Comparison of ENCODE assay signal across 8 cellular contexts in genomic region chr14:76917158-76917596, GRCh38.
DNase-seq lines count a peak whose midpoint lies in the region; ATAC-seq and TF ChIP-seq lines count a peak whose summit lies in the region.

No MANE protein-coding gene starts in this region.

- H3K27ac Mint-ChIP-seq in glutamatergic neuron (ENCODE audit: unreplicated experiment) = peak overlapping the region; percentile 98

- no peak overlapping the region for H2AFZ ChIP-seq in MM.1S (ENCODE audit: low read length)

- H3K27me3 ChIP-seq in MM.1S (replicated peaks; ENCODE audit: insufficient read depth, low read length) = no peaks in the 10 kb centered on the region

- no peaks in the 10 kb centered on the region for H3K9me2 ChIP-seq in MM.1S (replicated peaks; ENCODE audit: insufficient read depth, low read length)

- no peaks in the 10 kb centered on the region for H3K36me3 ChIP-seq in MM.1S (replicated peaks; ENCODE audit: insufficient read depth, low read length)

- no peaks in the 10 kb centered on the region for H3F3A ChIP-seq in MM.1S (ENCODE audit: insufficient read depth, low read length)

- peak; percentile 37 for TF ChIP-seq CTCF in MM.1S (IDR thresholded peaks at IDR 0.05; ENCODE audit: low read length)
- peak; percentile 89 for TF ChIP-seq CTCF in glutamatergic neuron (IDR thresholded peaks at IDR 0.05; ENCODE audit: partially characterized antibody, unreplicated experiment)

- H4K20me1 ChIP-seq in MM.1S (ENCODE audit: insufficient read depth, low read length) = no peaks in the 10 kb centered on the region

- H3K9me3 ChIP-seq in MM.1S (replicated peaks; ENCODE audit: insufficient read depth, low read length) = no peaks in the 10 kb centered on the region

- no peaks in the 10 kb centered on the region for H3K36me3 Mint-ChIP-seq in glutamatergic neuron (ENCODE audit: unreplicated experiment)

- H3K4me3 Mint-ChIP-seq in glutamatergic neuron (ENCODE audit: unreplicated experiment) = no peak overlapping the region

- H3K9me3 Mint-ChIP-seq in glutamatergic neuron (ENCODE audit: unreplicated experiment) = peaks cover 20% of the 10 kb centered on the region

- H3K27me3 Mint-ChIP-seq in glutamatergic neuron (ENCODE audit: unreplicated experiment) = peaks cover 16% of the 10 kb centered on the region

- H3K9ac ChIP-seq in MM.1S (ENCODE audit: low read length) = no peak overlapping the region

- no peaks in the 10 kb centered on the region for H3K79me2 ChIP-seq in MM.1S (ENCODE audit: low read length)

- H3K4me3 ChIP-seq in MM.1S (ENCODE audit: low read length) = no peak overlapping the region

- no peak overlapping the region for H3K4me2 ChIP-seq in MM.1S (ENCODE audit: low read depth, low read length)

- ATAC-seq in HG02642 (IDR thresholded peaks at IDR 0.05; ENCODE audit: poor library complexity, unreplicated experiment) (no peak), GM18502 (IDR thresholded peaks at IDR 0.05; ENCODE audit: poor library complexity, unreplicated experiment) (no peak), HG03354 (IDR thresholded peaks at IDR 0.05; ENCODE audit: poor library complexity, severe bottlenecking, unreplicated experiment) (no peak)

- DNase-seq in DMS153 (lab: John Stamatoyannopoulos, UW) (peak; percentile 60), MM.1S (no peak), T1000 (lab: John Stamatoyannopoulos, UW) (peak; percentile 59), glutamatergic neuron (peak; percentile 83), renal cortical epithelial cell (ENCODE audit: low read depth) (peak; percentile 77)

- peaks cover 54% of the 10 kb centered on the region for H3K4me1 Mint-ChIP-seq in glutamatergic neuron (ENCODE audit: low read depth, unreplicated experiment)

- H3K4me1 ChIP-seq in MM.1S (ENCODE audit: low read length) = peaks cover 3% of the 10 kb centered on the region; the same call in 1 of the 2 replicates

- H3K27ac ChIP-seq in MM.1S (ENCODE audit: low read length) = no peak overlapping the region
